Comparison of ENCODE assay signal across 8 cellular contexts in genomic region chr15:84128706-84129105, GRCh38.
A peak's percentile ranks its signal among the peaks of the same experiment; 100 is the strongest.
DNase-seq lines count a peak whose midpoint lies in the region; ATAC-seq, FAIRE-seq and TF ChIP-seq lines count a peak whose summit lies in the region.
"Not testable (repeated sequence)": the region's sequence is repeated elsewhere in the genome, so short reads cannot be mapped to it uniquely, and the experiment has no call there.

No MANE protein-coding gene starts in this region.

- FAIRE-seq in A204.1 (lab: Jason Lieb, UNC) (peak; percentile 39), keratinocyte (lab: Jason Lieb, UNC) (peak; percentile 23)

- not testable (repeated sequence) for H3K4me1 ChIP-seq in keratinocyte (ENCODE audit: control insufficient read depth, extremely low read depth, insufficient read depth, low read length)

- not testable (repeated sequence) for H4K20me1 ChIP-seq in keratinocyte (ENCODE audit: control insufficient read depth, extremely low read depth, insufficient read depth, low read length)

- H3K36me3 ChIP-seq in keratinocyte (ENCODE audit: control insufficient read depth in 2 of 2, extremely low read depth in 1 of 2, insufficient read depth in 2 of 2, low read length in 2 of 2): not testable (repeated sequence)

- H3K9me3 ChIP-seq in keratinocyte (ENCODE audit: control insufficient read depth, low read depth, low read length): not testable (repeated sequence)

- not testable (repeated sequence) for H3K27me3 ChIP-seq in keratinocyte (ENCODE audit: control insufficient read depth, extremely low read depth, insufficient read depth, low read length)

- not testable (repeated sequence) for H3K4me3 ChIP-seq in cardiac fibroblast (replicated peaks in 1 of 2; ENCODE audit: low read depth in 2 of 2, low read length in 2 of 2); fibroblast of mammary gland (ENCODE audit: control insufficient read depth, low read depth, low read length); keratinocyte (ENCODE audit: control insufficient read depth in 2 of 3, extremely low read depth in 1 of 3, insufficient read depth in 2 of 3, low read depth in 1 of 3, low read length in 3 of 3)

- H2AFZ ChIP-seq in keratinocyte (ENCODE audit: control insufficient read depth, low read length): not testable (repeated sequence)

- TF ChIP-seq CTCF in cardiac fibroblast (IDR thresholded peaks at IDR 0.05; ENCODE audit: low read depth, low read length); fibroblast of mammary gland (conservative IDR thresholded peaks at IDR 0.05; ENCODE audit: control insufficient read depth, insufficient read depth, low read depth, low read length); keratinocyte (optimal IDR thresholded peaks at IDR 0.05 in 1 of 3, IDR thresholded peaks at IDR 0.05 in 1 of 3, conservative IDR thresholded peaks at IDR 0.05 in 1 of 3; ENCODE audit: extremely low read depth in 1 of 3, insufficient read depth in 2 of 3, low read length in 3 of 3): not testable (repeated sequence)

- not testable (repeated sequence) for H3K9me1 ChIP-seq in keratinocyte (ENCODE audit: control insufficient read depth, extremely low read depth, insufficient read depth, low read length)

- not testable (repeated sequence) for H3K27ac ChIP-seq in keratinocyte (ENCODE audit: control insufficient read depth, insufficient read depth, low read length)

- H3K79me2 ChIP-seq in keratinocyte (ENCODE audit: control insufficient read depth, insufficient read depth, low read length): not testable (repeated sequence)

- dilution Hi-C loops in keratinocyte (cut with MboI; ENCODE audit: extremely low pct_ligation_motif_present, low sequenced_read_pairs): not testable (repeated sequence)

- H3K9ac ChIP-seq in keratinocyte (ENCODE audit: control insufficient read depth, extremely low read depth, insufficient read depth, low read length): not testable (repeated sequence)

- not testable (repeated sequence) for H3K4me2 ChIP-seq in keratinocyte (ENCODE audit: control insufficient read depth, extremely low read depth, insufficient read depth, low read depth, low read length)

- ATAC-seq in SK-N-SH treated with all-trans-retinoic acid at 6 μM for 48 hours: peak; percentile 48

- DNase-seq in ELR (ENCODE audit: low read depth) (peak; percentile 3), M059J (ENCODE audit: low read depth) (peak; percentile 52), cardiac fibroblast (ENCODE audit: low read depth in 2 of 2) (peak; percentile 10 to 49), fibroblast of mammary gland (ENCODE audit: low read depth) (peak; percentile 49), stromal cell of bone marrow (ENCODE audit: low read depth) (peak; percentile 58)
- DNase-seq in keratinocyte (ENCODE audit: low read depth, low spot score): not testable (repeated sequence)
